15 cellular contexts compared by ENCODE assay signal in genomic region chr20:22801528-22801927, GRCh38.
"Had no signal": no experiment of that assay in that cellular context is flagged by ENCODE, and none has a peak within 500 bp of the region (broad histone marks: within the 10 kb centered on the region; RNA-seq: fewer than 3 reads in every experiment).

No MANE protein-coding gene starts in this region.

- H3K4me3 ChIP-seq: esophagus squamous epithelium, gastroesophageal sphincter, heart left ventricle, left ventricle myocardium inferior, right atrium auricular region, tibial artery had no signal

- H3K36me3 ChIP-seq: esophagus squamous epithelium, gastroesophageal sphincter, heart left ventricle, left ventricle myocardium inferior, right atrium auricular region, tibial artery had no signal

- H3K4me1 ChIP-seq: gastroesophageal sphincter had no signal

- H3K9me3 ChIP-seq: esophagus squamous epithelium, gastroesophageal sphincter, heart left ventricle, left ventricle myocardium inferior, right atrium auricular region, tibial artery had no signal

- DNase-seq: activated CD4-positive, alpha-beta T cell treated with anti-CD3 and anti-CD28 coated beads, Interleukin-2, amount 50 U/mL, for 4 hours; activated CD4-positive, CD25-positive, alpha-beta regulatory T cell treated with anti-CD3 and anti-CD28 coated beads, Interleukin-2, amount 50 U/mL, for 72 hours; activated gamma-delta T cell treated with Interleukin-2 at 50 U/mL for 16 hours; effector CD8-positive, alpha-beta T cell; esophagus squamous epithelium; heart left ventricle; left ventricle myocardium inferior; naive B cell; stimulated activated CD4-positive, alpha-beta T cell treated with anti-CD3 and anti-CD28 coated beads, Interleukin-2, amount 100 ng/mL, for 24 hours; stimulated activated naive CD4-positive, alpha-beta T cell treated with Interleukin-2 at 50 U/mL for 16 hours; T-helper 2 cell; tibial artery had no signal

- H3K27ac ChIP-seq: esophagus squamous epithelium, gastroesophageal sphincter, heart left ventricle, left ventricle myocardium inferior, right atrium auricular region, tibial artery, VCaP had no signal

- H3K27me3 ChIP-seq: heart left ventricle, right atrium auricular region, tibial artery had no signal
